In the genomic region with DNA sequence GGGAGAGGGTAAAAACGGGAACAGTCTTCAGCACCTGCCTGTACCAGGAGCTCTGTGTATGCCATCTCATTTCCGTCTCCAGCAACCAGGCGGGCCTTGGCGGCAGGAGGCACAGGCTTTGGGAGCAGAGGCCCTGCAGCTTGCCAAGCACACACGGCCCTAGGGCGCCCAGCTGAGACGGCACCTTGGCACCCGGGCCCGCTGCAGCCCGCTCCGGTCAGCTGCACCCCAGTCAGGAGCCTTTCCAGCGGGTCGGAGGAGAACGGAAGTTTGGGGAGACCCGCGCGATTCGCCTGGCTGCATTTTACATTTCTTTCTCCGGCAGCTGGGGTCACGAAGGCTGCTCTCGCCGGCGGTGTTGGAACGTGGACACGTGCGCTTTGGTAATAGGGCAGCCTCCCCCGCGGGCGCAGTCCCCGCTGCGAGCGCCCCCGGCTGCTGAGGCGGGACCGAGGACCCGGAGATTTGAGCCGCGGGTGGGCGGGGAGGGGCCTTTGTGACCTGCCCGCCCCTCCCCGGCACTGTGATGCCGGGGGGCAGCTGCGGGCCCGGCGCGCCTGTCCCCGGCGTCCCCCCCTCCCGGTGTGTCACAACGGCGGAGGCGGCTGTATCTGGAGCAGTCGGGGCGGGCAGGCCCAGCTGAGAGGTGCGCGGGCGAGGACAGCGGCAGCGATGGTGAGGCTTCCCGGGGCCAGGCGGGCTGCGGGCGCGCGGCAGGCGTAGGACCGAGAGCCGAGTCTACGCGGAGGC, we compare ENCODE assay signal across 8 cellular contexts. TPM values are rescaled to one million over a fixed set of nuclear protein-coding genes. Genes with fewer than 3 reads are reported as not detected.
A peak's percentile ranks its signal among the peaks of the same experiment; 100 is the strongest.
DNase-seq lines count a peak whose midpoint lies in the region; ATAC-seq, FAIRE-seq and TF ChIP-seq lines count a peak whose summit lies in the region.

A gene (plus strand): TSS at position 616 of the 750 bp plus-strand sequence. CDS start 57 bp downstream, at position 673.

- no peaks in the 10 kb centered on the region for H3K9me3 ChIP-seq in keratinocyte (ENCODE audit: control insufficient read depth, low read depth, low read length)

- no peak within 1 kb of the TSS for H3K9ac ChIP-seq in keratinocyte (ENCODE audit: control insufficient read depth, extremely low read depth, insufficient read depth, low read length)

- ATAC-seq in HG03196 (IDR thresholded peaks at IDR 0.05; ENCODE audit: unreplicated experiment), result peak; percentile 53
- no peak for ATAC-seq in HG02938 (IDR thresholded peaks at IDR 0.05; ENCODE audit: unreplicated experiment)

- no peak within 1 kb of the TSS for H3K27ac ChIP-seq in keratinocyte (ENCODE audit: control insufficient read depth, insufficient read depth, low read length)

- FAIRE-seq in keratinocyte (lab: Jason Lieb, UNC), result no peak

- H3K4me3 ChIP-seq in cardiac fibroblast (replicated peaks in 1 of 2; ENCODE audit: low read depth in 2 of 2, low read length in 2 of 2), result peak within 1 kb of the TSS; percentile 34 to 36
- H3K4me3 ChIP-seq in keratinocyte (ENCODE audit: control insufficient read depth in 2 of 3, extremely low read depth in 1 of 3, insufficient read depth in 2 of 3, low read depth in 1 of 3, low read length in 3 of 3), result peak within 1 kb of the TSS; percentile 13 to 49 (median 14)

- H3K27me3 ChIP-seq in keratinocyte (ENCODE audit: control insufficient read depth, extremely low read depth, insufficient read depth, low read length), result peaks cover 28% of the 10 kb centered on the region

- H3K36me3 ChIP-seq in keratinocyte (ENCODE audit: control insufficient read depth in 2 of 2, extremely low read depth in 1 of 2, insufficient read depth in 2 of 2, low read length in 2 of 2), result no peaks in the 10 kb centered on the region

- TF ChIP-seq CTCF in cardiac fibroblast (IDR thresholded peaks at IDR 0.05; ENCODE audit: low read depth, low read length), result no peak
- TF ChIP-seq CTCF in keratinocyte (optimal IDR thresholded peaks at IDR 0.05 in 1 of 3, IDR thresholded peaks at IDR 0.05 in 1 of 3, conservative IDR thresholded peaks at IDR 0.05 in 1 of 3; ENCODE audit: extremely low read depth in 1 of 3, insufficient read depth in 2 of 3, low read length in 3 of 3), result no peak

- H2AFZ ChIP-seq in keratinocyte (ENCODE audit: control insufficient read depth, low read length), result peak within 1 kb of the TSS; percentile 41

- H3K4me2 ChIP-seq in keratinocyte (ENCODE audit: control insufficient read depth, extremely low read depth, insufficient read depth, low read depth, low read length), result peak within 1 kb of the TSS; percentile 67

- no peaks in the 10 kb centered on the region for H3K79me2 ChIP-seq in keratinocyte (ENCODE audit: control insufficient read depth, insufficient read depth, low read length)

- DNase-seq in Daoy (ENCODE audit: low read depth), result peak; percentile 44
- peak; percentile 29 for DNase-seq in SK-N-DZ (ENCODE audit: low spot score)
- peak; percentile 31 to 35 for DNase-seq in cardiac fibroblast (ENCODE audit: low read depth in 2 of 2)
- no peak for DNase-seq in keratinocyte (ENCODE audit: low read depth, low spot score)
- peak; percentile 36 to 44 for DNase-seq in stimulated activated CD4-positive, alpha-beta T cell treated with anti-CD3 and anti-CD28 coated beads, Interleukin-1b, Interleukin-23, amount 100 ng/mL, for 4 hours (ENCODE audit: low read depth in 2 of 2)
- DNase-seq in T1000 (lab: John Stamatoyannopoulos, UW), result no peak

- peaks cover 2% of the 10 kb centered on the region for H4K20me1 ChIP-seq in keratinocyte (ENCODE audit: control insufficient read depth, extremely low read depth, insufficient read depth, low read length)

- H3K9me1 ChIP-seq in keratinocyte (ENCODE audit: control insufficient read depth, extremely low read depth, insufficient read depth, low read length), result no peaks in the 10 kb centered on the region

- dilution Hi-C loops in keratinocyte (cut with MboI; ENCODE audit: extremely low pct_ligation_motif_present, low sequenced_read_pairs), result no loop called here

- H3K4me1 ChIP-seq in keratinocyte (ENCODE audit: control insufficient read depth, extremely low read depth, insufficient read depth, low read length), result peaks cover 5% of the 10 kb centered on the region

RNA-seq across cellular contexts. Expression of the gene that starts here (rescaled TPM):
- 3.3 TPM in 1 of 2 replicates, not detected in the other for total RNA-seq in Daoy (2014; rRNA removed; shearing (Covaris generic))
- 3.8 and 4.5 TPM in 2 replicates for polyA plus RNA-seq in SK-N-DZ (2014; cell fraction: cytosol; rRNA removed)
- polyA plus RNA-seq in SK-N-DZ (2014; cell fraction: nucleus; rRNA removed), result 0.67 and 1.2 TPM in 2 replicates
- polyA plus RNA-seq in keratinocyte, result 0.35 to 0.49 TPM (median 0.41 TPM) in 3 replicates
- 0.24 TPM for polyA plus RNA-seq in keratinocyte (2011; ENCODE audit: low read depth)
- polyA plus RNA-seq in keratinocyte (2011; cell fraction: cytosol; rRNA removed), result 0.42 and 0.43 TPM in 2 replicates
- 0.65 and 1.5 TPM in 2 replicates for polyA plus RNA-seq in keratinocyte (2011; cell fraction: nucleus; rRNA removed)
- 0.24 and 0.51 TPM in 2 replicates for polyA plus RNA-seq in keratinocyte (2012; ENCODE audit: low replicate concordance)
- 0.76 to 0.86 TPM in 2 of 3 replicates, not detected in the other for polyA minus RNA-seq in keratinocyte
- polyA minus RNA-seq in keratinocyte (2011; cell fraction: cytosol; rRNA and poly(A)+ RNA removed), result not detected
- polyA minus RNA-seq in keratinocyte (2011; cell fraction: nucleus; rRNA and poly(A)+ RNA removed), result 0.93 and 1.2 TPM in 2 replicates

Comparison
In these comparisons a context has a peak if more than half of its experiments do, and no peak if none do; other contexts are left out.
1. DNase-seq: peak in Daoy (single experiment), SK-N-DZ (single experiment), cardiac fibroblast (2 of 2) and stimulated activated CD4-positive, alpha-beta T cell treated with anti-CD3 and anti-CD28 coated beads, Interleukin-1b, Interleukin-23, amount 100 ng/mL, for 4 hours (2 of 2); none in keratinocyte (single experiment) and T1000 (single experiment).